In the genomic region with DNA sequence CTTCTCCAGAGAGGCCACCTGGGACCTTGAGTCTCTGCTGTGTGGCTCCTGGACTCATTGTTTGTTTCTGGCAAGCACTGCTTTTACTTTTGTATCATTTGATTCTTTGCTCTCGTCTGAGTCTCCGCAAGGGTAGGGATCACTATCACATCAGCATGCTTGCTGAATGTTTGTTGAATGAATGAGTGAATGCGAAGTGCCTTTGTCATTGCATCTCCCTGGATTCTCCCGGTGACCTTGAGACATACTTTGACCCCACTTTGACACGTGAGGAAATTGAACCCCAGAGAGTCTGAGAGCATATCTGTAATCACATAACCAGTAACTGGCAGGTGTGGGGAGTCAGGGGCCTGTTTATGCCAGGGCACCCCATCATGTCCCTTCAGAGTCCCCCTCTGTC, we compare ENCODE assay signal across 2 cellular contexts.
TF ChIP-seq lines count a peak whose summit lies in the region.

No MANE protein-coding gene starts in this region.

TF ChIP-seq in A549, 52 proteins besides CTCF, POLR2A, EP300 and RAD21:
- TF ChIP-seq, protein P1, sequence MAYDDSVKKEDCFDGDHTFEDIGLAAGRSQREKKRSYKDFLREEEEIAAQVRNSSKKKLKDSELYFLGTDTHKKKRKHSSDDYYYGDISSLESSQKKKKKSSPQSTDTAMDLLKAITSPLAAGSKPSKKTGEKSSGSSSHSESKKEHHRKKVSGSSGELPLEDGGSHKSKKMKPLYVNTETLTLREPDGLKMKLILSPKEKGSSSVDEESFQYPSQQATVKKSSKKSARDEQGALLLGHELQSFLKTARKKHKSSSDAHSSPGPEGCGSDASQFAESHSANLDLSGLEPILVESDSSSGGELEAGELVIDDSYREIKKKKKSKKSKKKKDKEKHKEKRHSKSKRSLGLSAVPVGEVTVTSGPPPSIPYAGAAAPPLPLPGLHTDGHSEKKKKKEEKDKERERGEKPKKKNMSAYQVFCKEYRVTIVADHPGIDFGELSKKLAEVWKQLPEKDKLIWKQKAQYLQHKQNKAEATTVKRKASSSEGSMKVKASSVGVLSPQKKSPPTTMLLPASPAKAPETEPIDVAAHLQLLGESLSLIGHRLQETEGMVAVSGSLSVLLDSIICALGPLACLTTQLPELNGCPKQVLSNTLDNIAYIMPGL (CRISPR knock-in tag; IDR thresholded peaks at IDR 0.05; ENCODE audit: borderline replicate concordance), result no peak
- TF ChIP-seq HOXA7 (CRISPR knock-in tag; IDR thresholded peaks at IDR 0.05) (no peak), SREBF2 (IDR thresholded peaks at IDR 0.05) (no peak), RNF2 (IDR thresholded peaks at IDR 0.05; ENCODE audit: borderline replicate concordance, low read depth) (no peak), TFCP2L1 (CRISPR knock-in tag; IDR thresholded peaks at IDR 0.05) (no peak), MAZ (IDR thresholded peaks at IDR 0.05; ENCODE audit: borderline replicate concordance, low read depth, low read length) (no peak), PHF8 (IDR thresholded peaks at IDR 0.05; ENCODE audit: borderline replicate concordance, low read depth) (no peak), KDM1A (IDR thresholded peaks at IDR 0.05; ENCODE audit: low read depth) (no peak), USF2 (IDR thresholded peaks at IDR 0.05) (no peak), NR3C1 (IDR thresholded peaks at IDR 0.05) (no peak), HDAC2 (IDR thresholded peaks at IDR 0.05) (no peak), JUN (IDR thresholded peaks at IDR 0.05) (no peak), SMC3 (IDR thresholded peaks at IDR 0.05) (no peak), FOXS1 (CRISPR knock-in tag; IDR thresholded peaks at IDR 0.05) (no peak), MAFK (IDR thresholded peaks at IDR 0.05; ENCODE audit: partially characterized antibody) (no peak)
- TF ChIP-seq, protein P2, sequence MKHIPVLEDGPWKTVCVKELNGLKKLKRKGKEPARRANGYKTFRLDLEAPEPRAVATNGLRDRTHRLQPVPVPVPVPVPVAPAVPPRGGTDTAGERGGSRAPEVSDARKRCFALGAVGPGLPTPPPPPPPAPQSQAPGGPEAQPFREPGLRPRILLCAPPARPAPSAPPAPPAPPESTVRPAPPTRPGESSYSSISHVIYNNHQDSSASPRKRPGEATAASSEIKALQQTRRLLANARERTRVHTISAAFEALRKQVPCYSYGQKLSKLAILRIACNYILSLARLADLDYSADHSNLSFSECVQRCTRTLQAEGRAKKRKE (CRISPR knock-in tag; IDR thresholded peaks at IDR 0.05; ENCODE audit: low read depth), result no peak

TF ChIP-seq in H1, 55 proteins besides CTCF, POLR2A, EP300 and RAD21:
- TF ChIP-seq NRF1 (IDR thresholded peaks at IDR 0.05; ENCODE audit: low read depth, low read length) (no peak), E2F6 (IDR thresholded peaks at IDR 0.05) (no peak), ASH2L (IDR thresholded peaks at IDR 0.05; ENCODE audit: low read length) (no peak), TEAD4 (IDR thresholded peaks at IDR 0.05; ENCODE audit: low read depth, low read length) (no peak), KDM4A (IDR thresholded peaks at IDR 0.05; ENCODE audit: low read depth, low read length, severe bottlenecking) (no peak), JUN (IDR thresholded peaks at IDR 0.05; ENCODE audit: low read depth, low read length) (no peak), RBBP5 (IDR thresholded peaks at IDR 0.05; ENCODE audit: borderline replicate concordance, low read depth, low read length) (no peak), SAP30 (IDR thresholded peaks at IDR 0.05; ENCODE audit: insufficient read depth, insufficient replicate concordance, low read length) (no peak), JUND (IDR thresholded peaks at IDR 0.05; ENCODE audit: low read length) (no peak), KDM1A (IDR thresholded peaks at IDR 0.05; ENCODE audit: borderline replicate concordance, low read length) (no peak), SUZ12 (IDR thresholded peaks at IDR 0.05; ENCODE audit: low read length) (no peak), SIN3A (conservative IDR thresholded peaks at IDR 0.05 in 1 of 2, IDR thresholded peaks at IDR 0.05 in 1 of 2; ENCODE audit: low read depth in 1 of 2, low read length in 2 of 2) (no peak), BCL11A (IDR thresholded peaks at IDR 0.05; ENCODE audit: low read depth in 2 of 2, low read length in 2 of 2) (no peak), TAF1 (IDR thresholded peaks at IDR 0.05; ENCODE audit: low read depth, low read length) (no peak), CREB1 (IDR thresholded peaks at IDR 0.05) (no peak)
